In genomic region chr16:84672276-84673202, GRCh38 we compare ENCODE assay signal across 8 cellular contexts. TPM values are rescaled to one million over a fixed set of nuclear protein-coding genes. Genes with fewer than 3 reads are reported as not detected.
DNase-seq lines count a peak whose midpoint lies in the region; ATAC-seq and TF ChIP-seq lines count a peak whose summit lies in the region.

No MANE protein-coding gene starts in this region.

- intact Hi-C loops in PC-3 (cut with micrococcal nuclease) = loop anchor here (1.0 kb wide), 1 partner anchor 54 kb away; no protein-coding TSS in a partner anchor
- intact Hi-C loops in esophagus squamous epithelium (cut with DNase I) = loop anchor here (5.0 kb wide), 1 partner anchor 50 kb away; no protein-coding TSS in a partner anchor

- no peaks in the 10 kb centered on the region for H4K20me1 ChIP-seq in PC-3 (ENCODE audit: low read length)

- H3K9me3 Mint-ChIP-seq in activated T-cell treated with anti-CD3 and anti-CD28 coated beads, Interleukin-2, amount 50 U/mL, for 24 hours = no peaks in the 10 kb centered on the region
- H3K9me3 Mint-ChIP-seq in natural killer cell treated with Interleukin-12 subunit alpha and Interleukin-12 subunit beta and Interleukin-15 and Interleukin-18, amount 100 ng/mL, for 72 hours = no peaks in the 10 kb centered on the region

- H3K9ac ChIP-seq in PC-3 (ENCODE audit: low read length) = no peak overlapping the region

- CTCF ChIA-PET in PC-3 (lab: Charles Lee) = interaction anchor here (0.6 to 1.9 kb wide), 5 partner anchors 51 to 131 kb away, joined by 3 to 7 read pairs (median 5); no protein-coding TSS in a partner anchor

- TF ChIP-seq CTCF in PC-3 (conservative IDR thresholded peaks at IDR 0.05; ENCODE audit: low read depth, low read length) = peak; percentile 83
- TF ChIP-seq CTCF in esophagus squamous epithelium (IDR thresholded peaks at IDR 0.05) = peak; percentile 87 to 93 (median 90)

- peak; percentile 74 for DNase-seq in EH (ENCODE audit: low read depth)
- peak; percentile 71 for DNase-seq in PC-3
- DNase-seq in activated T-cell treated with anti-CD3 and anti-CD28 coated beads, Interleukin-2, amount 50 U/mL, for 24 hours = peak; percentile 87
- peak; percentile 15 for DNase-seq in esophagus squamous epithelium (lab: John Stamatoyannopoulos, UW)
- peak; percentile 78 for DNase-seq in natural killer cell treated with Interleukin-12 subunit alpha and Interleukin-12 subunit beta and Interleukin-15 and Interleukin-18, amount 100 ng/mL, for 72 hours (ENCODE audit: low spot score)
- peak; percentile 88 for DNase-seq in stimulated activated naive CD8-positive, alpha-beta T cell treated with anti-CD3 and anti-CD28 coated beads, Interleukin-15, Interleukin-2, amounts not matched to agents 100 U/mL and 50 U/mL, for 24 hours

- no TSS peak for BruUV-seq in PC-3 (replicated peaks; lab: Mats Ljungman, UMichigan)

- no peak overlapping the region; the same call in 1 of the 2 replicates for H3K4me2 ChIP-seq in PC-3 (ENCODE audit: low read length)

- H3K4me1 ChIP-seq in PC-3 (ENCODE audit: insufficient read depth, low read length) = 0 out of 2 replicates have a peak, but pooled peaks cover 5% of the 10 kb centered on the region
- H3K4me1 ChIP-seq in esophagus squamous epithelium = peaks cover 0 to 7% (median 0%) of the 10 kb centered on the region in 3 donors

- no peaks in the 10 kb centered on the region for H3K27me3 ChIP-seq in PC-3 (ENCODE audit: low read length)
- H3K27me3 ChIP-seq in esophagus squamous epithelium = peaks cover 0 to 5% (median 0%) of the 10 kb centered on the region in 4 donors

- H3K36me3 ChIP-seq in PC-3 (ENCODE audit: low read depth, low read length) (no peaks in the 10 kb centered on the region), esophagus squamous epithelium (peaks cover 0 to 13% (median 0%) of the 10 kb centered on the region in 3 donors)

- 33 to 40% methylated on average over 16 to 23 of the region's 26 CpGs for WGBS in esophagus squamous epithelium, 2 donors

- H3K79me2 ChIP-seq in PC-3 (ENCODE audit: low read length) = no peaks in the 10 kb centered on the region

- no peak overlapping the region for H3K4me3 ChIP-seq in PC-3 (ENCODE audit: low read length)
- no peak overlapping the region for H3K4me3 ChIP-seq in esophagus squamous epithelium

- H3K9me3 ChIP-seq in PC-3 (ENCODE audit: low read length) (no peaks in the 10 kb centered on the region), esophagus squamous epithelium (no peaks in the 10 kb centered on the region)

- no peak overlapping the region for H3K4me3 Mint-ChIP-seq in activated T-cell treated with anti-CD3 and anti-CD28 coated beads, Interleukin-2, amount 50 U/mL, for 24 hours
- H3K4me3 Mint-ChIP-seq in natural killer cell treated with Interleukin-12 subunit alpha and Interleukin-12 subunit beta and Interleukin-15 and Interleukin-18, amount 100 ng/mL, for 72 hours = no peak overlapping the region

- H3K36me3 Mint-ChIP-seq in activated T-cell treated with anti-CD3 and anti-CD28 coated beads, Interleukin-2, amount 50 U/mL, for 24 hours (ENCODE audit: low read depth) = peaks cover 8% of the 10 kb centered on the region
- no peaks in the 10 kb centered on the region for H3K36me3 Mint-ChIP-seq in natural killer cell treated with Interleukin-12 subunit alpha and Interleukin-12 subunit beta and Interleukin-15 and Interleukin-18, amount 100 ng/mL, for 72 hours

- no peak overlapping the region for H3K27ac ChIP-seq in PC-3 (ENCODE audit: low read length)
- no peak overlapping the region for H3K27ac ChIP-seq in esophagus squamous epithelium

- no peak for TF ChIP-seq POLR2A in esophagus squamous epithelium (IDR thresholded peaks at IDR 0.05)

- H2AFZ ChIP-seq in PC-3 (ENCODE audit: low read length) = no peak overlapping the region

- H3F3A ChIP-seq in PC-3 (ENCODE audit: low read length, unreplicated experiment) = no peaks in the 10 kb centered on the region

- POLR2A ChIA-PET in PC-3 (lab: Charles Lee; ENCODE audit: unreplicated experiment) = no interaction called here

- H3K4me1 Mint-ChIP-seq in activated T-cell treated with anti-CD3 and anti-CD28 coated beads, Interleukin-2, amount 50 U/mL, for 24 hours (ENCODE audit: low read depth) = peaks cover 9% of the 10 kb centered on the region
- H3K4me1 Mint-ChIP-seq in natural killer cell treated with Interleukin-12 subunit alpha and Interleukin-12 subunit beta and Interleukin-15 and Interleukin-18, amount 100 ng/mL, for 72 hours (ENCODE audit: low read depth in 2 of 2) = peaks cover 0 to 7% of the 10 kb centered on the region in 2 donors

- H3K27ac Mint-ChIP-seq in activated T-cell treated with anti-CD3 and anti-CD28 coated beads, Interleukin-2, amount 50 U/mL, for 24 hours = no peak overlapping the region
- H3K27ac Mint-ChIP-seq in natural killer cell treated with Interleukin-12 subunit alpha and Interleukin-12 subunit beta and Interleukin-15 and Interleukin-18, amount 100 ng/mL, for 72 hours = no peak overlapping the region

- H3K9me2 ChIP-seq in PC-3 (replicated peaks; ENCODE audit: low read length) = no peaks in the 10 kb centered on the region

- H3K27me3 Mint-ChIP-seq in activated T-cell treated with anti-CD3 and anti-CD28 coated beads, Interleukin-2, amount 50 U/mL, for 24 hours = no peaks in the 10 kb centered on the region
- H3K27me3 Mint-ChIP-seq in natural killer cell treated with Interleukin-12 subunit alpha and Interleukin-12 subunit beta and Interleukin-15 and Interleukin-18, amount 100 ng/mL, for 72 hours = no peaks in the 10 kb centered on the region

- ATAC-seq in HG03175 (IDR thresholded peaks at IDR 0.05; ENCODE audit: unreplicated experiment) (peak; percentile 57), PC-3 (peak; percentile 87), HG02870 (IDR thresholded peaks at IDR 0.05; ENCODE audit: unreplicated experiment) (no peak)
- ATAC-seq in natural killer cell treated with Interleukin-12 subunit alpha and Interleukin-12 subunit beta and Interleukin-15 and Interleukin-18, amount 100 ng/mL, for 72 hours = peak; percentile 82 to 87
- peak; percentile 80 for ATAC-seq in stimulated activated naive CD8-positive, alpha-beta T cell treated with anti-CD3 and anti-CD28 coated beads, Interleukin-15, Interleukin-2, amounts not matched to agents 100 U/mL and 50 U/mL, for 24 hours

RNA-seq across cellular contexts. Expression of gene KLHL36, which starts 24.2 kb away (rescaled TPM):
- total RNA-seq in PC-3 (2014; rRNA removed) (33.8 and 35.0 TPM in 2 replicates), esophagus squamous epithelium (10 to 100 TPM; 28.7 to 58.6 (median 40.1) TPM)
- total RNA-seq in natural killer cell treated with Interleukin-12 subunit alpha and Interleukin-12 subunit beta and Interleukin-15 and Interleukin-18, amount 100 ng/mL, for 72 hours = 10 to 100 TPM; 35.9 to 48.6 TPM

RNA-seq across cellular contexts. Expression of gene USP10, which starts 27.3 kb away (rescaled TPM):
- 50.4 and 62.3 TPM in 2 replicates for total RNA-seq in PC-3 (2014; rRNA removed)
- total RNA-seq in esophagus squamous epithelium = 10 to 100 TPM; 44.7 to 71.5 (median 56.0) TPM
- 100 to 1,000 TPM; 111 to 156 TPM for total RNA-seq in natural killer cell treated with Interleukin-12 subunit alpha and Interleukin-12 subunit beta and Interleukin-15 and Interleukin-18, amount 100 ng/mL, for 72 hours

RNA-seq across cellular contexts. Expression of gene COTL1, which starts 54.7 kb away (rescaled TPM):
- total RNA-seq in PC-3 (2014; rRNA removed) (408 and 465 TPM in 2 replicates), esophagus squamous epithelium (10 to 100 TPM in 3 of 4 donors, 1 to 10 TPM in 1; 7.9 to 34.2 (median 23.4) TPM)
- total RNA-seq in natural killer cell treated with Interleukin-12 subunit alpha and Interleukin-12 subunit beta and Interleukin-15 and Interleukin-18, amount 100 ng/mL, for 72 hours = 100 to 1,000 TPM; 128 to 154 TPM

Comparison
In these comparisons a context has a peak if more than half of its experiments do, and no peak if none do; other contexts are left out.
1. DNase-seq: peak in every context shown above with its lines; median percentile 88 in stimulated activated naive CD8-positive, alpha-beta T cell treated with anti-CD3 and anti-CD28 coated beads, Interleukin-15, Interleukin-2, amounts not matched to agents 100 U/mL and 50 U/mL, for 24 hours; 87 in activated T-cell treated with anti-CD3 and anti-CD28 coated beads, Interleukin-2, amount 50 U/mL, for 24 hours; 78 in natural killer cell treated with Interleukin-12 subunit alpha and Interleukin-12 subunit beta and Interleukin-15 and Interleukin-18, amount 100 ng/mL, for 72 hours; 74 in EH; 71 in PC-3; 15 in esophagus squamous epithelium.